9 cellular contexts compared by ENCODE assay signal in genomic region chr6:155201461-155202226, GRCh38.
DNase-seq lines count a peak whose midpoint lies in the region; ATAC-seq, FAIRE-seq and TF ChIP-seq lines count a peak whose summit lies in the region.
"Had no signal": no experiment of that assay in that cellular context is flagged by ENCODE, and none has a peak within 500 bp of the region (broad histone marks: within the 10 kb centered on the region; RNA-seq: fewer than 3 reads in every experiment).

No MANE protein-coding gene starts in this region.

- TF ChIP-seq CTCF in mammary epithelial cell (conservative IDR thresholded peaks at IDR 0.05 in 1 of 2, IDR thresholded peaks at IDR 0.05 in 1 of 2; ENCODE audit: extremely low read depth in 1 of 2, insufficient read depth in 1 of 2, low read depth in 1 of 2, low read length in 2 of 2) (no peak), prostate gland (IDR thresholded peaks at IDR 0.05) (no peak), upper lobe of left lung (IDR thresholded peaks at IDR 0.05) (no peak)

- H3K4me2 ChIP-seq in mammary epithelial cell (ENCODE audit: insufficient read depth, low read depth, low read length), result peak overlapping the region; percentile 68

- intact Hi-C loops in mammary epithelial cell (cut with micrococcal nuclease), result no loop called here
- intact Hi-C loops in prostate gland (cut with DNase I), result no loop called here

- peak overlapping the region; percentile 19 for H3K27ac ChIP-seq in mammary epithelial cell (ENCODE audit: insufficient read depth, low read depth, low read length)
- peak overlapping the region; percentile 28 to 43 for H3K27ac ChIP-seq in prostate gland
- H3K27ac ChIP-seq in upper lobe of left lung, result no peak overlapping the region
- H3K27ac ChIP-seq: uterus had no signal

- dilution Hi-C loops in mammary epithelial cell (cut with HindIII; ENCODE audit: low sequenced_read_pairs), result no loop called here

- FAIRE-seq in frontal cortex (lab: Jason Lieb, UNC), result no peak

- peak; percentile 81 for DNase-seq in HT1080 (ENCODE audit: low read depth)
- DNase-seq in mammary epithelial cell, result peak; percentile 84
- DNase-seq in prostate gland (ENCODE audit: low spot score), result no peak
- no peak for DNase-seq in NCI-H1694 (lab: John Stamatoyannopoulos, UW)
- no peak for DNase-seq in frontal cortex (ENCODE audit: low spot score in 2 of 2)
- no peak for DNase-seq in RPMI8226
- DNase-seq in upper lobe of left lung, result no peak
- DNase-seq: uterus had no signal

- WGBS in mammary epithelial cell (ENCODE audit: low coverage, missing lambda C conversion rate), result 4% methylated on average over 7 of the region's 7 CpGs
- WGBS in prostate gland, result 13% methylated on average over 7 of the region's 7 CpGs
- WGBS in upper lobe of left lung, 2 donors, result 62 to 64% methylated on average over 7 of the region's 7 CpGs

- in situ Hi-C loops in mammary epithelial cell (cut with MboI; ENCODE audit: low sequenced_read_pairs in 2 of 2), result no loop called here

- no peaks in the 10 kb centered on the region for H3K79me2 ChIP-seq in mammary epithelial cell (ENCODE audit: insufficient read depth, low read length)

- no peak for TF ChIP-seq EP300 in upper lobe of left lung (IDR thresholded peaks at IDR 0.05)

- H3K9ac ChIP-seq in mammary epithelial cell (ENCODE audit: insufficient read depth, low read length), result no peak overlapping the region

- ATAC-seq in GM18511 (IDR thresholded peaks at IDR 0.05; ENCODE audit: unreplicated experiment) (peak; percentile 60), upper lobe of left lung (ENCODE audit: low FRiP score in 2 of 2) (no peak)

- CTCF ChIA-PET in mammary epithelial cell (lab: Charles Lee; ENCODE audit: low non-redundant PET), result no interaction called here

- H3K4me1 ChIP-seq in mammary epithelial cell (ENCODE audit: insufficient read depth, low read length) (peaks cover 12% of the 10 kb centered on the region), prostate gland (replicated peaks) (no peaks in the 10 kb centered on the region), upper lobe of left lung (peaks cover 0 to 4% (median 2%) of the 10 kb centered on the region in 4 donors)
- H3K4me1 ChIP-seq: uterus had no signal

- no peaks in the 10 kb centered on the region for H3K27me3 ChIP-seq in mammary epithelial cell (ENCODE audit: insufficient read depth, low read length)
- no peaks in the 10 kb centered on the region for H3K27me3 ChIP-seq in prostate gland (replicated peaks; ENCODE audit: insufficient read depth)
- no peaks in the 10 kb centered on the region for H3K27me3 ChIP-seq in upper lobe of left lung
- H3K27me3 ChIP-seq: uterus had no signal

- no TSS peak for BruUV-seq in mammary epithelial cell (replicated peaks; lab: Mats Ljungman, UMichigan)

- H3K4me3 ChIP-seq in mammary epithelial cell (replicated peaks in 1 of 3; ENCODE audit: insufficient read depth in 1 of 3, low read depth in 2 of 3, low read length in 3 of 3) (no peak overlapping the region), prostate gland (no peak overlapping the region), upper lobe of left lung (no peak overlapping the region)
- H3K4me3 ChIP-seq: uterus had no signal

- TF ChIP-seq POLR2A in prostate gland (IDR thresholded peaks at IDR 0.05) (no peak), upper lobe of left lung (IDR thresholded peaks at IDR 0.05) (no peak)

- H3K36me3 ChIP-seq in mammary epithelial cell (ENCODE audit: insufficient read depth, low read length), result no peaks in the 10 kb centered on the region
- no peaks in the 10 kb centered on the region for H3K36me3 ChIP-seq in prostate gland
- no peaks in the 10 kb centered on the region for H3K36me3 ChIP-seq in upper lobe of left lung
- H3K36me3 ChIP-seq: uterus had no signal

- H3K9me3 ChIP-seq in mammary epithelial cell (replicated peaks; ENCODE audit: insufficient read depth, low read length) (no peaks in the 10 kb centered on the region), prostate gland (no peaks in the 10 kb centered on the region), upper lobe of left lung (no peaks in the 10 kb centered on the region)
- H3K9me3 ChIP-seq: uterus had no signal

- no peaks in the 10 kb centered on the region for H4K20me1 ChIP-seq in mammary epithelial cell (ENCODE audit: insufficient read depth, low read length)

- peak overlapping the region; percentile 89 for H2AFZ ChIP-seq in mammary epithelial cell (ENCODE audit: low read depth, low read length)

Comparison
In these comparisons a context has a peak if more than half of its experiments do, and no peak if none do; other contexts are left out.
1. DNase-seq: peak in HT1080 (single experiment) and mammary epithelial cell (single experiment); none in prostate gland (single experiment), NCI-H1694 (single experiment), frontal cortex (0 of 2), RPMI8226 (single experiment) and upper lobe of left lung (0 of 2).
2. H3K27ac ChIP-seq: peak in mammary epithelial cell (single experiment) and prostate gland (2 of 2); none in upper lobe of left lung (0 of 4).